In the genomic region with DNA sequence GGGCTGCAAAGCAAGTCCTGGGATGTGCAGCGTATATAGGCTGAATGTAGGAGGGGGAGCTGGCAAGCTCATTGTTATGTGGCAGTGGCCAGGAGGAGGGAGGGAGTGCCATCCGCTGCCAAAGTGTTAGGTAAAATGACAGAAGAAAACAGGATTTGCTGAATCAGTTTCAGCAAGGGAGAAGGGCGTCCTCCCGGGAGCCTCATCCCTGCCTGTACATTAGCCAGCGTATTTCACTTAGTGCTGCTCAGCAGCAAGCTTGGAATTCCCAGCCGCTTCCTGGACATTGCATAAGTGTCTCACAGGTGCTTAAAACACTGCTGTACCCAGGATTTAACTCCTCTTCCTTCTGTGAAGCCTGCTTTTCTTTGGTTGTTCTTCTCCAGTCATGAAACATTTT, we compare ENCODE assay signal across 14 cellular contexts. TPM values are rescaled to one million over a fixed set of nuclear protein-coding genes. Genes with fewer than 3 reads are reported as not detected.
DNase-seq lines count a peak whose midpoint lies in the region; ATAC-seq, FAIRE-seq and TF ChIP-seq lines count a peak whose summit lies in the region.
"Had no signal": no experiment of that assay in that cellular context is flagged by ENCODE, and none has a peak within 500 bp of the region (broad histone marks: within the 10 kb centered on the region; RNA-seq: fewer than 3 reads in every experiment).

No MANE protein-coding gene starts in this region.

- CTCF ChIA-PET in A673 (lab: Charles Lee): no interaction called here
- CTCF ChIA-PET in GM12878 (lab: Yijun Ruan, JAX): interaction anchor here (1.0 to 1.3 kb wide), 2 partner anchors 108 to 325 kb away, joined by 3 read pairs; no protein-coding TSS in a partner anchor

- SMC1A ChIA-PET in GM12878 (lab: Charles Lee; ENCODE audit: uncharacterized antibody, unreplicated experiment): interaction anchor here (0.9 kb wide), 1 partner anchor 10 kb away, joined by 3 read pairs; no protein-coding TSS in a partner anchor

- no peak overlapping the region for H3K4me3 Mint-ChIP-seq in mesothelial cell of epicardium

- H3K9me3 ChIP-seq in A673 (ENCODE audit: low read depth, low read length, poor library complexity, severe bottlenecking) (no peaks in the 10 kb centered on the region), GM12878 (replicated peaks; ENCODE audit: control insufficient read depth, insufficient read depth, low read length) (no peaks in the 10 kb centered on the region), ascending aorta (no peaks in the 10 kb centered on the region)

- peak overlapping the region; percentile 64 for H3K27ac Mint-ChIP-seq in mesothelial cell of epicardium
- H3K27ac Mint-ChIP-seq: activated naive CD4-positive, alpha-beta T cell treated with anti-CD3 and anti-CD28 coated beads, Interleukin-2, amount 50 U/mL, for 72 hours had no signal

- H3K4me1 ChIP-seq in A673 (ENCODE audit: insufficient read depth, low read length, poor library complexity, severe bottlenecking) (peaks cover 5% of the 10 kb centered on the region), GM12878 (ENCODE audit: control insufficient read depth, insufficient read depth, low read length) (peaks cover 6% of the 10 kb centered on the region), ascending aorta (peaks cover 4 to 13% of the 10 kb centered on the region in 2 donors)

- no TSS peak for BruUV-seq in A673 (replicated peaks; lab: Mats Ljungman, UMichigan)
- TSS peak; percentile 53 for BruUV-seq in GM12878 (replicated peaks; lab: Mats Ljungman, UMichigan)

- RAD21 ChIA-PET in GM12878 (lab: Charles Lee; ENCODE audit: unreplicated experiment): no interaction called here

- no peak for TF ChIP-seq POLR2A in GM12878 (IDR thresholded peaks at IDR 0.05; ENCODE audit: low read depth, low read length)

- no peak for TF ChIP-seq EP300 in GM12878 (IDR thresholded peaks at IDR 0.05; ENCODE audit: borderline replicate concordance in 1 of 2, control insufficient read depth in 1 of 2, low read depth in 2 of 2, low read length in 2 of 2)

- H3K4me1 Mint-ChIP-seq in mesothelial cell of epicardium: peaks cover 19% of the 10 kb centered on the region

- TF ChIP-seq CTCF in A673 (conservative IDR thresholded peaks at IDR 0.05; ENCODE audit: low read depth, low read length): no peak
- no peak for TF ChIP-seq CTCF in GM12878 (IDR thresholded peaks at IDR 0.05 in 2 of 3, conservative IDR thresholded peaks at IDR 0.05 in 1 of 3; ENCODE audit: control insufficient read depth in 2 of 3, extremely low read depth in 1 of 3, insufficient read depth in 1 of 3, low read depth in 3 of 3, low read length in 3 of 3)
- no peak for TF ChIP-seq CTCF in mesothelial cell of epicardium (IDR thresholded peaks at IDR 0.05; ENCODE audit: unreplicated experiment)
- no peak for TF ChIP-seq CTCF in ascending aorta (IDR thresholded peaks at IDR 0.05)

- POLR2A ChIA-PET in A673 (lab: Charles Lee; ENCODE audit: low non-redundant PET) (interaction anchor here (0.6 kb wide), 2 partner anchors 111 to 120 kb away, joined by 3 to 4 read pairs; no protein-coding TSS in a partner anchor), GM12878 (lab: Charles Lee) (no interaction called here)

- intact Hi-C loops in A673 (cut with micrococcal nuclease; ENCODE audit: unreplicated experiment) (no loop called here), GM12878 (cut with micrococcal nuclease; ENCODE audit: unreplicated experiment) (loop anchor here (5.0 to 10.0 kb wide), 3 partner anchors 95 to 662 kb away; partner anchors contain the start of gene SUMF2), ascending aorta (cut with DNase I) (no loop called here)

- no peaks in the 10 kb centered on the region for H4K20me1 ChIP-seq in GM12878 (ENCODE audit: control insufficient read depth, insufficient read depth)

- H3K4me2 ChIP-seq in GM12878 (ENCODE audit: control insufficient read depth, insufficient read depth): no peak overlapping the region

- FAIRE-seq in GM12878 (lab: Jason Lieb, UNC): no peak

- no peaks in the 10 kb centered on the region for H3K27me3 ChIP-seq in A673 (replicated peaks; ENCODE audit: insufficient read depth, low read depth, low read length, poor library complexity)
- no peaks in the 10 kb centered on the region for H3K27me3 ChIP-seq in GM12878 (replicated peaks in 1 of 2; ENCODE audit: control insufficient read depth in 2 of 2, insufficient read depth in 2 of 2, low read length in 1 of 2)
- H3K27me3 ChIP-seq in ascending aorta: no peaks in the 10 kb centered on the region
- H3K27me3 ChIP-seq: BLaER1 had no signal

- in situ Hi-C loops in GM12878 (cut with MboI): loop anchor here (5.0 kb wide), 1 partner anchor 320 kb away; no protein-coding TSS in a partner anchor

- H3K36me3 Mint-ChIP-seq in mesothelial cell of epicardium: peaks cover 18% of the 10 kb centered on the region

- no peak for TF ChIP-seq RAD21 in GM12878 (IDR thresholded peaks at IDR 0.05; ENCODE audit: insufficient read depth, low read depth, low read length)

- no peak overlapping the region for H2AFZ ChIP-seq in GM12878 (ENCODE audit: control insufficient read depth, low read depth, low read length)

- H3K9me3 Mint-ChIP-seq in mesothelial cell of epicardium: no peaks in the 10 kb centered on the region
- H3K9me3 Mint-ChIP-seq: activated naive CD4-positive, alpha-beta T cell treated with anti-CD3 and anti-CD28 coated beads, Interleukin-2, amount 50 U/mL, for 72 hours had no signal

- H3K79me2 ChIP-seq in GM12878 (ENCODE audit: control insufficient read depth, insufficient read depth, low read length): peaks cover 12% of the 10 kb centered on the region

- H3K4me3 ChIP-seq in A673 (ENCODE audit: low read depth, low read length, poor library complexity, severe bottlenecking): no peak overlapping the region
- no peak overlapping the region for H3K4me3 ChIP-seq in GM12878
- no peak overlapping the region for H3K4me3 ChIP-seq in ascending aorta
- H3K4me3 ChIP-seq: BLaER1 had no signal

- DNase-seq in A673 (ENCODE audit: low spot score): peak; percentile 9
- DNase-seq in D341Med (ENCODE audit: low spot score): peak; percentile 47
- no peak for DNase-seq in GM12878 (ENCODE audit: low read depth, low spot score)
- no peak for DNase-seq in mesothelial cell of epicardium (ENCODE audit: low spot score in 2 of 2, unreplicated experiment in 2 of 2)
- no peak for DNase-seq in activated CD4-positive, alpha-beta T cell treated with anti-CD3 and anti-CD28 coated beads for 48 hours
- DNase-seq in ascending aorta (ENCODE audit: low spot score in 2 of 2): no peak
- DNase-seq in NCI-H146 (lab: John Stamatoyannopoulos, UW): no peak
- DNase-seq: dermis blood vessel endothelial cell; NCI-H1417 treated with DMSO at 0.1 percent for 48 hours; stimulated activated CD4-positive, alpha-beta T cell treated with anti-CD3 and anti-CD28 coated beads, Interleukin-4, amount 100 ng/mL, for 4 hours; stimulated activated naive CD4-positive, alpha-beta T cell treated with Interleukin-2 at 50 U/mL for 16 hours had no signal

- H3K27me3 Mint-ChIP-seq in mesothelial cell of epicardium (ENCODE audit: low read depth): peaks cover 5% of the 10 kb centered on the region

- WGBS in GM12878 (ENCODE audit: insufficient coverage, insufficient replicate concordance, low lambda C conversion rate, missing lambda C conversion rate): 87% methylated on average over 6 of the region's 6 CpGs

- H3K27ac ChIP-seq in A673 (ENCODE audit: low read depth, low read length, poor library complexity, severe bottlenecking) (peak overlapping the region; percentile 23), GM12878 (ENCODE audit: control insufficient read depth, insufficient read depth) (no peak overlapping the region), ascending aorta (no peak overlapping the region)
- H3K27ac ChIP-seq: BLaER1 had no signal

- H3K36me3 ChIP-seq in A673 (ENCODE audit: insufficient read depth, low read length, poor library complexity, severe bottlenecking) (peaks cover 16% of the 10 kb centered on the region), GM12878 (ENCODE audit: control insufficient read depth in 2 of 2, insufficient read depth in 2 of 2, low read length in 1 of 2) (no peaks in the 10 kb centered on the region; a peak in 1 of 4 replicates), ascending aorta (peaks cover 0 to 4% of the 10 kb centered on the region in 2 donors)

- no peak overlapping the region for H3K9ac ChIP-seq in GM12878 (ENCODE audit: control insufficient read depth, insufficient read depth, low read length)
- H3K9ac ChIP-seq: BLaER1 had no signal

- ATAC-seq in GM12878 (no peak), HG03439 (IDR thresholded peaks at IDR 0.05; ENCODE audit: unreplicated experiment) (no peak)
- ATAC-seq: activated naive CD4-positive, alpha-beta T cell treated with anti-CD3 and anti-CD28 coated beads, Interleukin-2, amount 50 U/mL, for 72 hours had no signal

RNA-seq across cellular contexts. Expression of gene NIPSNAP2, which starts 2.5 kb away (rescaled TPM):
- total RNA-seq in A673 (2021): 91.8 and 93.7 TPM in 2 replicates
- 46.1 and 48.0 TPM in 2 replicates for total RNA-seq in GM12878 (2013; cell fraction: nucleolus; rRNA removed)
- total RNA-seq in GM12878 (2014; rRNA removed): 47.7 TPM in 2 replicates
- 51.7 and 52.0 TPM in 2 replicates for total RNA-seq in GM12878 (2014; rRNA removed; fragmentation: Illumina TruSeq; extraction: Trizol)
- total RNA-seq in GM12878 (2021): 44.7 and 45.0 TPM in 2 replicates
- 19.8 TPM for polyA plus RNA-seq in GM12878 (2011; ENCODE audit: low read depth)
- 70.8 and 104 TPM in 2 replicates for polyA plus RNA-seq in GM12878 (2011; rRNA removed)
- polyA plus RNA-seq in GM12878 (2011; cell fraction: cytosol; rRNA removed): 26.4 and 28.1 TPM in 2 replicates
- 30.3 and 31.0 TPM in 2 replicates for polyA plus RNA-seq in GM12878 (2011; cell fraction: nucleus; rRNA removed)
- polyA plus RNA-seq in GM12878 (2012): 25.1 and 28.2 TPM in 2 replicates
- 62.9 and 102 TPM in 2 replicates for polyA plus RNA-seq in GM12878 (2014; fragmentation: Illumina TruSeq; extraction: Trizol)
- 10 to 100 TPM; 24.7 to 29.9 TPM for polyA plus RNA-seq in GM12878 (2014; fragmentation: Nextera tagmentation; extraction: Ambion mirVana)
- 38.8 and 46.9 TPM in 2 replicates for polyA plus RNA-seq in GM12878 (2014; rRNA removed)
- 10 to 100 TPM; 83.8 to 88.5 TPM for polyA plus RNA-seq in GM12878 (2016; fragmentation: Nextera tagmentation; extraction: Ambion mirVana)
- polyA minus RNA-seq in GM12878 (2011; rRNA and poly(A)+ RNA removed): 24.6 and 40.3 TPM in 2 replicates
- 12.6 and 14.3 TPM in 2 replicates for polyA minus RNA-seq in GM12878 (2011; cell fraction: cytosol; rRNA and poly(A)+ RNA removed)
- 26.6 and 36.3 TPM in 2 replicates for polyA minus RNA-seq in GM12878 (2011; cell fraction: nucleus; rRNA and poly(A)+ RNA removed)
- 59.9 to 63.4 TPM (median 62.8 TPM) in 3 replicates for total RNA-seq in mesothelial cell of epicardium
- 33.3 TPM for total RNA-seq in ascending aorta

RNA-seq across cellular contexts. Expression of gene MRPS17, which starts 15.2 kb away (rescaled TPM):
- total RNA-seq in A673 (2021) (23.3 and 29.1 TPM in 2 replicates), GM12878 (2014; rRNA removed) (29.9 and 31.3 TPM in 2 replicates), GM12878 (2014; rRNA removed; fragmentation: Illumina TruSeq; extraction: Trizol) (26.4 and 28.6 TPM in 2 replicates), GM12878 (2021) (18.7 and 23.1 TPM in 2 replicates), mesothelial cell of epicardium (17.2 to 19.7 TPM (median 17.5 TPM) in 3 replicates), ascending aorta (0.43 TPM)
- 8.2 and 9.0 TPM in 2 replicates for total RNA-seq in GM12878 (2013; cell fraction: nucleolus; rRNA removed)
- 16.1 TPM for polyA plus RNA-seq in GM12878 (2011; ENCODE audit: low read depth)
- polyA plus RNA-seq in GM12878 (2011; rRNA removed) (28.6 and 32.2 TPM in 2 replicates), GM12878 (2014; fragmentation: Illumina TruSeq; extraction: Trizol) (25.8 and 26.2 TPM in 2 replicates), GM12878 (2014; fragmentation: Nextera tagmentation; extraction: Ambion mirVana) (10 to 100 TPM; 72.9 to 74.5 TPM), GM12878 (2014; rRNA removed) (23.7 and 28.5 TPM in 2 replicates), GM12878 (2016; fragmentation: Nextera tagmentation; extraction: Ambion mirVana) (10 to 100 TPM; 58.1 TPM)
- 15.3 and 16.2 TPM in 2 replicates for polyA plus RNA-seq in GM12878 (2011; cell fraction: cytosol; rRNA removed)
- polyA plus RNA-seq in GM12878 (2011; cell fraction: nucleus; rRNA removed): 6.2 and 7.4 TPM in 2 replicates
- polyA plus RNA-seq in GM12878 (2012): 15.4 and 18.3 TPM in 2 replicates
- 7.9 and 8.1 TPM in 2 replicates for polyA minus RNA-seq in GM12878 (2011; rRNA and poly(A)+ RNA removed)
- polyA minus RNA-seq in GM12878 (2011; cell fraction: cytosol; rRNA and poly(A)+ RNA removed): 2.5 and 3.7 TPM in 2 replicates
- 5.0 and 7.8 TPM in 2 replicates for polyA minus RNA-seq in GM12878 (2011; cell fraction: nucleus; rRNA and poly(A)+ RNA removed)

Comparison
In these comparisons a context has a peak if more than half of its experiments do, and no peak if none do; other contexts are left out.
1. DNase-seq: peak in A673 (single experiment) and D341Med (single experiment); none in GM12878 (single experiment), mesothelial cell of epicardium (0 of 2), activated CD4-positive, alpha-beta T cell treated with anti-CD3 and anti-CD28 coated beads for 48 hours (single experiment), ascending aorta (0 of 2) and NCI-H146 (single experiment).